22 cellular contexts compared by ENCODE assay signal in genomic region chr3:9124725-9125124, GRCh38.
"Had no signal": no experiment of that assay in that cellular context is flagged by ENCODE, and none has a peak within 500 bp of the region (broad histone marks: within the 10 kb centered on the region; RNA-seq: fewer than 3 reads in every experiment).

No MANE protein-coding gene starts in this region.

- DNase-seq: activated CD4-positive, alpha-beta T cell treated with anti-CD3 and anti-CD28 coated beads for 48 hours; activated CD4-positive, alpha-beta T cell treated with anti-CD3 and anti-CD28 coated beads, Interleukin-2, amount 50 U/mL, for 4 hours; activated CD4-positive, CD25-positive, alpha-beta regulatory T cell treated with anti-CD3 and anti-CD28 coated beads, Interleukin-2, amount 50 U/mL, for 72 hours; activated CD8-positive, alpha-beta memory T cell treated with anti-CD3 and anti-CD28 coated beads, Interleukin-2, amount 50 U/mL, for 48 hours; activated CD8-positive, alpha-beta T cell treated with anti-CD3 and anti-CD28 coated beads, Interleukin-2, amount 10 ng/mL, durations not matched to agents 7 days and 5 days; activated T-cell treated with anti-CD3 and anti-CD28 coated beads, Interleukin-2, amount 50 U/mL, for 1 hour; aorta; MG63; MV-4-11; NCI-H1092 treated with DMSO at 0.1 percent for 48 hours; NCI-H1417 treated with DMSO at 0.1 percent for 48 hours; NCI-H187; NCI-H2081 treated with DMSO at 0.1 percent for 48 hours; NCI-H524; Peyer's patch; Right ventricle myocardium superior; SJCRH30; SK-N-SH; T-helper 1 cell had no signal

- H3K27me3 Mint-ChIP-seq: activated naive CD4-positive, alpha-beta T cell treated with anti-CD3 and anti-CD28 coated beads, Interleukin-2, amount 50 U/mL, for 24 hours; central memory CD8-positive, alpha-beta T cell had no signal

- H3K9me3 ChIP-seq: MG63, Peyer's patch, SJCRH30, SK-N-SH had no signal

- H3K27ac Mint-ChIP-seq: activated CD8-positive, alpha-beta T cell treated with anti-CD3 and anti-CD28 coated beads, Interleukin-2, amount 10 ng/mL, durations not matched to agents 7 days and 5 days; activated naive CD4-positive, alpha-beta T cell treated with anti-CD3 and anti-CD28 coated beads, Interleukin-2, amount 50 U/mL, for 24 hours had no signal

- H3K27ac ChIP-seq: Peyer's patch, RWPE1, SJCRH30 had no signal

- H3K4me1 Mint-ChIP-seq: activated naive CD4-positive, alpha-beta T cell treated with anti-CD3 and anti-CD28 coated beads, Interleukin-2, amount 50 U/mL, for 24 hours; central memory CD8-positive, alpha-beta T cell had no signal

- H3K4me1 ChIP-seq: Peyer's patch, SJCRH30 had no signal

- ATAC-seq: activated CD8-positive, alpha-beta T cell treated with anti-CD3 and anti-CD28 coated beads, Interleukin-2, amount 10 ng/mL, durations not matched to agents 7 days and 5 days had no signal

- H3K9ac ChIP-seq: SK-N-SH had no signal

- H3K27me3 ChIP-seq: MG63, Peyer's patch had no signal

- H3K36me3 Mint-ChIP-seq: activated naive CD4-positive, alpha-beta T cell treated with anti-CD3 and anti-CD28 coated beads, Interleukin-2, amount 50 U/mL, for 24 hours had no signal

- H3K4me2 ChIP-seq: SK-N-SH had no signal

- H3K36me3 ChIP-seq: MG63, Peyer's patch, SJCRH30 had no signal

- H3K4me3 Mint-ChIP-seq: activated CD8-positive, alpha-beta T cell treated with anti-CD3 and anti-CD28 coated beads, Interleukin-2, amount 10 ng/mL, durations not matched to agents 7 days and 5 days; activated naive CD4-positive, alpha-beta T cell treated with anti-CD3 and anti-CD28 coated beads, Interleukin-2, amount 50 U/mL, for 24 hours; central memory CD8-positive, alpha-beta T cell had no signal

- H3K9me3 Mint-ChIP-seq: activated naive CD4-positive, alpha-beta T cell treated with anti-CD3 and anti-CD28 coated beads, Interleukin-2, amount 50 U/mL, for 24 hours; central memory CD8-positive, alpha-beta T cell had no signal

- H3K4me3 ChIP-seq: MG63, Peyer's patch, SJCRH30 had no signal
